Comparison of ENCODE assay signal across 32 cellular contexts in the genomic region with DNA sequence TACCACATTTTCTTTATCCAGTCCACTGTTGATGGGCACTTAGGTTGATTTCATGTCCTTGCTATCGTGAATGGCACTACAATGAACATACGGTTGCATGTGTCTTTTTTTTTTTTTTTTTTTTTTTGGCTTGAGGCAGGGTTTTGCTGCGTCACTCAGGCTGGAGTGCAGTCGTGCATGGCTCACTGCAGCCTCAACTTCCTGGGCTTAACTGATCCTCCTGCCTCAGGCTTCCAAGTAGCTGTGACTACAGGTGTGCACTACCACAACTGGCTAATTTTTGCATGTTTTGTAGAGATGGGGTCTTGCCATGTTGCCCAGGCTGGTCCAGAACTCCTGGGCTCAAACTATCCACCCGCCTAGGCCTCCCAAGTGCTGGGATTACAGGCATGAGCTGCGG. TPM values are rescaled to one million over a fixed set of nuclear protein-coding genes. Genes with fewer than 3 reads are reported as not detected.
DNase-seq lines count a peak whose midpoint lies in the region; ATAC-seq, FAIRE-seq and TF ChIP-seq lines count a peak whose summit lies in the region.
"Had no signal": no experiment of that assay in that cellular context is flagged by ENCODE, and none has a peak within 500 bp of the region (broad histone marks: within the 10 kb centered on the region; RNA-seq: fewer than 3 reads in every experiment).

No MANE protein-coding gene starts in this region.

- no peak overlapping the region for H3K4me2 ChIP-seq in neural progenitor cell
- H3K4me2 ChIP-seq: KMS-11 had no signal

- TF ChIP-seq POLR2A in GM12891 (IDR thresholded peaks at IDR 0.05; ENCODE audit: low read depth, low read length): no peak

- H3K9me3 ChIP-seq in CD8-positive, alpha-beta memory T cell (ENCODE audit: low read length): no peaks in the 10 kb centered on the region
- H3K9me3 ChIP-seq in T-helper 17 cell (ENCODE audit: control insufficient read depth, low read length, poor library complexity, severe bottlenecking): no peaks in the 10 kb centered on the region
- no peaks in the 10 kb centered on the region for H3K9me3 ChIP-seq in neural progenitor cell (ENCODE audit: low read depth)
- H3K9me3 ChIP-seq: gastrocnemius medialis, left lung, ovary, thyroid gland had no signal

- H3K4me3 Mint-ChIP-seq in CD8-positive, alpha-beta memory T cell: peak overlapping the region in 2 of 7 donors; percentile 31 to 64
- H3K4me3 Mint-ChIP-seq in T-helper 17 cell (no peak overlapping the region), neural progenitor cell (peak overlapping the region; percentile 26)
- H3K4me3 Mint-ChIP-seq: CD8-positive, alpha-beta T cell had no signal

- no peak overlapping the region for H3K4me3 ChIP-seq in CD8-positive, alpha-beta memory T cell (ENCODE audit: low read length)
- no peak overlapping the region for H3K4me3 ChIP-seq in neural progenitor cell
- H3K4me3 ChIP-seq: cardiac muscle cell, gastrocnemius medialis, left lung, ovary, thyroid gland had no signal

- H3F3A ChIP-seq in neural progenitor cell (ENCODE audit: low read depth): no peaks in the 10 kb centered on the region

- CTCF ChIA-PET in CD8-positive, alpha-beta memory T cell (lab: Charles Lee): interaction anchor here (0.9 kb wide), 1 partner anchor 21 kb away, joined by 3 read pairs; no protein-coding TSS in a partner anchor
- CTCF ChIA-PET in HEK293T (lab: Yijun Ruan, JAX): interaction anchor here (1.0 kb wide), 1 partner anchor 8 kb away, joined by 4 read pairs; no protein-coding TSS in a partner anchor

- peaks cover 0 to 8% (median 2%) of the 10 kb centered on the region in 5 donors for H3K9me3 Mint-ChIP-seq in CD8-positive, alpha-beta memory T cell
- H3K9me3 Mint-ChIP-seq in neural progenitor cell: no peaks in the 10 kb centered on the region
- H3K9me3 Mint-ChIP-seq: T-helper 1 cell treated with Interleukin-12 subunit alpha and Interleukin-12 subunit beta and Interleukin-4 antibody, amounts not matched to agents 30 μg/mL and 1 μg/mL, for 36 hours had no signal

- H3K27ac Mint-ChIP-seq in CD8-positive, alpha-beta memory T cell: peak overlapping the region in 5 of 8 donors; percentile 4 to 97 (median 63)
- H3K27ac Mint-ChIP-seq in T-helper 17 cell (peak overlapping the region; percentile 97), neural progenitor cell (no peak overlapping the region)
- H3K27ac Mint-ChIP-seq: activated CD8-positive, alpha-beta memory T cell treated with anti-CD3 and anti-CD28 coated beads, Interleukin-2, amount 10 ng/mL, durations not matched to agents 7 days and 5 days had no signal

- DNase-seq in CD8-positive, alpha-beta memory T cell: no peak
- DNase-seq in GM12891 (ENCODE audit: insufficient read length, low spot score) (no peak), T-helper 17 cell (no peak), neural progenitor cell (ENCODE audit: low spot score) (no peak), HEK293T (ENCODE audit: extremely low spot score) (no peak)
- DNase-seq: activated CD4-positive, alpha-beta T cell treated with anti-CD3 and anti-CD28 coated beads for 48 hours; activated CD8-positive, alpha-beta memory T cell treated with anti-CD3 and anti-CD28 coated beads, Interleukin-2, amount 10 ng/mL, durations not matched to agents 7 days and 5 days; activated naive CD4-positive, alpha-beta T cell treated with anti-CD3 and anti-CD28 coated beads, Interleukin-2, amount 50 U/mL, for 16 hours; anterior cingulate cortex; CD8-positive, alpha-beta T cell; DMS79 treated with DMSO at 0.1 percent for 48 hours; gastrocnemius medialis; hypothalamus; left lung; MV-4-11; naive thymus-derived CD4-positive, alpha-beta T cell; NCI-H1694 treated with DMSO at 0.1 percent for 48 hours; NCI-H2171; NCI-H524 treated with DMSO at 0.1 percent for 48 hours; NK-92 treated with Interleukin-12 subunit alpha and Interleukin-12 subunit beta, amount 100 ng/mL, for 24 hours; stimulated activated CD4-positive, alpha-beta T cell treated with anti-CD3 and anti-CD28 coated beads, Interleukin-2, amount 100 ng/mL, for 48 hours; stimulated activated naive CD4-positive, alpha-beta T cell treated with Interleukin-2 at 50 U/mL for 16 hours; thyroid gland had no signal

- peaks cover 34 to 40% (median 39%) of the 10 kb centered on the region in 3 donors for H3K4me1 Mint-ChIP-seq in CD8-positive, alpha-beta memory T cell
- peaks cover 14% of the 10 kb centered on the region for H3K4me1 Mint-ChIP-seq in T-helper 17 cell
- peaks cover 23% of the 10 kb centered on the region for H3K4me1 Mint-ChIP-seq in neural progenitor cell

- peak; percentile 64 for FAIRE-seq in GM12891 (lab: Jason Lieb, UNC)
- FAIRE-seq: HTR-8/SVneo had no signal

- H3K36me3 ChIP-seq in CD8-positive, alpha-beta memory T cell (ENCODE audit: insufficient read depth, low read length): no peaks in the 10 kb centered on the region
- H3K36me3 ChIP-seq in neural progenitor cell: no peaks in the 10 kb centered on the region
- H3K36me3 ChIP-seq: cardiac muscle cell, gastrocnemius medialis, ovary, thyroid gland had no signal

- H4K20me1 ChIP-seq in neural progenitor cell (ENCODE audit: low read depth): no peaks in the 10 kb centered on the region

- H3K27ac ChIP-seq in CD8-positive, alpha-beta memory T cell (ENCODE audit: low read depth, low read length): no peak overlapping the region
- H3K27ac ChIP-seq in neural progenitor cell: no peak overlapping the region
- H3K27ac ChIP-seq: cardiac muscle cell, gastrocnemius medialis, KMS-11, left lung, ovary, thyroid gland had no signal

- TF ChIP-seq CTCF in neural progenitor cell (IDR thresholded peaks at IDR 0.05): no peak

- peaks cover 30% of the 10 kb centered on the region for H3K79me2 ChIP-seq in neural progenitor cell (ENCODE audit: low read depth)

- H3K4me1 ChIP-seq in CD8-positive, alpha-beta memory T cell (ENCODE audit: insufficient read depth, low read length): peaks cover 25% of the 10 kb centered on the region
- peaks cover 8% of the 10 kb centered on the region for H3K4me1 ChIP-seq in neural progenitor cell

- ATAC-seq in T-helper 17 cell (no peak), GM19455 (IDR thresholded peaks at IDR 0.05; ENCODE audit: unreplicated experiment) (no peak), HG03432 (IDR thresholded peaks at IDR 0.05; ENCODE audit: unreplicated experiment) (no peak)
- ATAC-seq: activated CD8-positive, alpha-beta memory T cell treated with anti-CD3 and anti-CD28 coated beads, Interleukin-2, amount 10 ng/mL, durations not matched to agents 7 days and 5 days; CD8-positive, alpha-beta T cell; gastrocnemius medialis; left lung; naive thymus-derived CD4-positive, alpha-beta T cell; Panc1 had no signal

- H3K9ac ChIP-seq in neural progenitor cell: no peak overlapping the region
- H3K9ac ChIP-seq: KMS-11 had no signal

- peaks cover 1 to 15% (median 4%) of the 10 kb centered on the region in 3 donors for H3K36me3 Mint-ChIP-seq in CD8-positive, alpha-beta memory T cell
- peaks cover 3% of the 10 kb centered on the region for H3K36me3 Mint-ChIP-seq in T-helper 17 cell (ENCODE audit: low read depth)
- H3K36me3 Mint-ChIP-seq in neural progenitor cell: no peaks in the 10 kb centered on the region
- H3K36me3 Mint-ChIP-seq: activated CD8-positive, alpha-beta memory T cell treated with anti-CD3 and anti-CD28 coated beads, Interleukin-2, amount 10 ng/mL, durations not matched to agents 7 days and 5 days; mesothelial cell of epicardium had no signal

- POLR2A ChIA-PET in CD8-positive, alpha-beta memory T cell (lab: Charles Lee): interaction anchor here (0.7 kb wide), 1 partner anchor 178 kb away, joined by 16 read pairs; no protein-coding TSS in a partner anchor
- POLR2A ChIA-PET in HEK293T (lab: Yijun Ruan, JAX): no interaction called here

- no peaks in the 10 kb centered on the region for H3K27me3 ChIP-seq in CD8-positive, alpha-beta memory T cell (ENCODE audit: insufficient read depth, low read length, poor library complexity, severe bottlenecking)
- no peaks in the 10 kb centered on the region for H3K27me3 ChIP-seq in neural progenitor cell
- H3K27me3 ChIP-seq: cardiac muscle cell, gastrocnemius medialis, left lung, ovary, thyroid gland had no signal

- no peak overlapping the region for H2AFZ ChIP-seq in neural progenitor cell (replicated peaks)

- peaks cover 3 to 6% of the 10 kb centered on the region in 2 donors for H3K27me3 Mint-ChIP-seq in CD8-positive, alpha-beta memory T cell
- H3K27me3 Mint-ChIP-seq in T-helper 17 cell: peaks cover 6% of the 10 kb centered on the region
- no peaks in the 10 kb centered on the region for H3K27me3 Mint-ChIP-seq in neural progenitor cell (ENCODE audit: insufficient read depth, low read depth)

TF ChIP-seq in GM12891, 5 proteins besides CTCF, POLR2A, EP300 and RAD21:
- no peak for TF ChIP-seq PAX5 (IDR thresholded peaks at IDR 0.05; ENCODE audit: insufficient read depth, low read length, severe bottlenecking)

TF ChIP-seq in HEK293T, 16 proteins besides CTCF, POLR2A, EP300 and RAD21:
- TF ChIP-seq LEF1 (IDR thresholded peaks at IDR 0.05; ENCODE audit: borderline replicate concordance) (no peak), ARNT (IDR thresholded peaks at IDR 0.05) (no peak), ZNF384 (IDR thresholded peaks at IDR 0.05) (no peak), SUZ12 (IDR thresholded peaks at IDR 0.05) (no peak), FOXM1 (IDR thresholded peaks at IDR 0.05; ENCODE audit: borderline replicate concordance) (no peak), SP1 (IDR thresholded peaks at IDR 0.05) (no peak), FOXA1 (IDR thresholded peaks at IDR 0.05) (no peak), CTBP1 (IDR thresholded peaks at IDR 0.05; ENCODE audit: borderline replicate concordance) (no peak), FOXK2 (IDR thresholded peaks at IDR 0.05) (no peak), L3MBTL2 (conservative IDR thresholded peaks at IDR 0.05) (no peak), ELF4 (IDR thresholded peaks at IDR 0.05) (no peak), BHLHE40 (IDR thresholded peaks at IDR 0.05; ENCODE audit: borderline replicate concordance) (no peak), HDGF (IDR thresholded peaks at IDR 0.05; ENCODE audit: borderline replicate concordance) (no peak), TARDBP (IDR thresholded peaks at IDR 0.05) (no peak), NFRKB (IDR thresholded peaks at IDR 0.05) (no peak)
- TF ChIP-seq, protein P1, sequence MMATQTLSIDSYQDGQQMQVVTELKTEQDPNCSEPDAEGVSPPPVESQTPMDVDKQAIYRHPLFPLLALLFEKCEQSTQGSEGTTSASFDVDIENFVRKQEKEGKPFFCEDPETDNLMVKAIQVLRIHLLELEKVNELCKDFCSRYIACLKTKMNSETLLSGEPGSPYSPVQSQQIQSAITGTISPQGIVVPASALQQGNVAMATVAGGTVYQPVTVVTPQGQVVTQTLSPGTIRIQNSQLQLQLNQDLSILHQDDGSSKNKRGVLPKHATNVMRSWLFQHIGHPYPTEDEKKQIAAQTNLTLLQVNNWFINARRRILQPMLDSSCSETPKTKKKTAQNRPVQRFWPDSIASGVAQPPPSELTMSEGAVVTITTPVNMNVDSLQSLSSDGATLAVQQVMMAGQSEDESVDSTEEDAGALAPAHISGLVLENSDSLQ (IDR thresholded peaks at IDR 0.05): no peak
TF ChIP-seq in HEK293T: peak in this region for 0.

RNA-seq across cellular contexts. Expression of a gene that starts 1.5 kb away (rescaled TPM):
- total RNA-seq in CD8-positive, alpha-beta memory T cell: 10 to 100 TPM; 36.7 to 40.6 TPM
- 58.9 TPM for polyA plus RNA-seq in CD8-positive, alpha-beta memory T cell
- 49.6 TPM for polyA plus RNA-seq in GM12891 (2012; ENCODE audit: low read depth, missing spikeins)
- total RNA-seq in T-helper 17 cell (10 to 100 TPM; 20.6 to 21.6 TPM), neural progenitor cell (ENCODE audit: low replicate concordance) (67.2 and 91.5 TPM in 2 replicates)
